In genomic region chr3:45994661-45995369, GRCh38 we compare ENCODE assay signal across 9 cellular contexts. TPM values are rescaled to one million over a fixed set of nuclear protein-coding genes. Genes with fewer than 3 reads are reported as not detected.
A peak's percentile ranks its signal among the peaks of the same experiment; 100 is the strongest.
DNase-seq lines count a peak whose midpoint lies in the region; ATAC-seq and TF ChIP-seq lines count a peak whose summit lies in the region.
"Had no signal": no experiment of that assay in that cellular context is flagged by ENCODE, and none has a peak within 500 bp of the region (broad histone marks: within the 10 kb centered on the region; RNA-seq: fewer than 3 reads in every experiment).

No MANE protein-coding gene starts in this region.

- peak overlapping the region; percentile 63 for H3K27ac Mint-ChIP-seq in Caco-2 (ENCODE audit: unreplicated experiment)

- H3K4me3 ChIP-seq in Caco-2 (ENCODE audit: low read depth, low read length) = peak overlapping the region; percentile 87
- peak overlapping the region; percentile 78 for H3K4me3 ChIP-seq in MM.1S (ENCODE audit: low read length)
- peak overlapping the region; percentile 85 for H3K4me3 ChIP-seq in fibroblast of mammary gland (ENCODE audit: control insufficient read depth, low read depth, low read length)
- H3K4me3 ChIP-seq in neuron (ENCODE audit: low read length) = peak overlapping the region; percentile 84
- H3K4me3 ChIP-seq in aorta (ENCODE audit: low read length in 2 of 2) = peak overlapping the region; percentile 77 to 92

- WGBS in aorta, 2 donors = 2% methylated on average over 20 of the region's 20 CpGs

- H3K9me2 ChIP-seq in MM.1S (replicated peaks; ENCODE audit: insufficient read depth, low read length) = no peaks in the 10 kb centered on the region

- H3K36me3 ChIP-seq in Caco-2 (ENCODE audit: control insufficient read depth, insufficient read depth, low read length) = no peaks in the 10 kb centered on the region
- no peaks in the 10 kb centered on the region for H3K36me3 ChIP-seq in MM.1S (replicated peaks; ENCODE audit: insufficient read depth, low read length)
- H3K36me3 ChIP-seq in neuron (ENCODE audit: insufficient read depth, low read length) = no peaks in the 10 kb centered on the region
- H3K36me3 ChIP-seq in aorta (ENCODE audit: control insufficient read depth in 1 of 2, insufficient read depth in 2 of 2, low read length in 1 of 2) = no peaks in the 10 kb centered on the region

- 0 out of 2 replicates have a peak, but pooled peaks cover 5% of the 10 kb centered on the region for H3K4me1 ChIP-seq in Caco-2
- H3K4me1 ChIP-seq in MM.1S (ENCODE audit: low read length) = peaks cover 15% of the 10 kb centered on the region
- H3K4me1 ChIP-seq in neuron (ENCODE audit: insufficient read depth, low read length) = peaks cover 10% of the 10 kb centered on the region
- H3K4me1 ChIP-seq in aorta (ENCODE audit: control insufficient read depth in 1 of 2, insufficient read depth in 2 of 2, low read length in 2 of 2) = peaks cover 1 to 9% of the 10 kb centered on the region in 2 donors

- peak overlapping the region; percentile 80 for H3K4me3 Mint-ChIP-seq in Caco-2 (ENCODE audit: unreplicated experiment)

- H3K4me1 Mint-ChIP-seq in Caco-2 (ENCODE audit: low read depth, unreplicated experiment) = peaks cover 7% of the 10 kb centered on the region

- POLR2A ChIA-PET in Caco-2 (lab: Charles Lee) = no interaction called here

- TF ChIP-seq CTCF in Caco-2 (IDR thresholded peaks at IDR 0.05; ENCODE audit: insufficient read depth in 1 of 2, low read depth in 1 of 2, low read length in 1 of 2, severe bottlenecking in 1 of 2, unreplicated experiment in 1 of 2) (no peak), MM.1S (IDR thresholded peaks at IDR 0.05; ENCODE audit: low read length) (no peak), fibroblast of mammary gland (conservative IDR thresholded peaks at IDR 0.05; ENCODE audit: control insufficient read depth, insufficient read depth, low read depth, low read length) (no peak)

- H3K36me3 Mint-ChIP-seq in Caco-2 (ENCODE audit: insufficient read depth, unreplicated experiment) = no peaks in the 10 kb centered on the region

- no peak overlapping the region; the same call in 1 of the 2 replicates for H3K27ac ChIP-seq in MM.1S (ENCODE audit: low read length)
- H3K27ac ChIP-seq in aorta (ENCODE audit: low read depth in 1 of 2, low read length in 2 of 2) = peak overlapping the region; percentile 80 to 94

- H3K9me3 ChIP-seq in Caco-2 (no peaks in the 10 kb centered on the region), MM.1S (replicated peaks; ENCODE audit: insufficient read depth, low read length) (no peaks in the 10 kb centered on the region), neuron (ENCODE audit: low read length) (no peaks in the 10 kb centered on the region), aorta (ENCODE audit: control insufficient read depth, low read length) (no peaks in the 10 kb centered on the region)

- peak overlapping the region; percentile 68 for H3K9ac ChIP-seq in MM.1S (ENCODE audit: low read length)

- H3K27me3 ChIP-seq in Caco-2 (replicated peaks; ENCODE audit: control insufficient read depth, insufficient read depth, low read length) (no peaks in the 10 kb centered on the region), MM.1S (replicated peaks; ENCODE audit: insufficient read depth, low read length) (no peaks in the 10 kb centered on the region), neuron (ENCODE audit: insufficient read depth, low read length) (peaks cover 8% of the 10 kb centered on the region), aorta (ENCODE audit: control insufficient read depth in 1 of 2, insufficient read depth in 2 of 2, low read length in 1 of 2) (no peaks in the 10 kb centered on the region)

- no peaks in the 10 kb centered on the region for H4K20me1 ChIP-seq in MM.1S (ENCODE audit: insufficient read depth, low read length)

- BruUV-seq in Caco-2 (replicated peaks; lab: Mats Ljungman, UMichigan) = no TSS peak

- H3K9me3 Mint-ChIP-seq in Caco-2 (ENCODE audit: unreplicated experiment) = no peaks in the 10 kb centered on the region

- intact Hi-C loops in Caco-2 (cut with micrococcal nuclease; ENCODE audit: unreplicated experiment) (loop anchor here (2.0 kb wide), 1 partner anchor 84 kb away; no protein-coding TSS in a partner anchor), aorta (cut with DNase I) (loop anchor here (2.0 to 5.0 kb wide), 3 partner anchors 48 to 388 kb away; no protein-coding TSS in a partner anchor)

- no peaks in the 10 kb centered on the region for H3F3A ChIP-seq in MM.1S (ENCODE audit: insufficient read depth, low read length)

- H3K4me2 ChIP-seq in MM.1S (ENCODE audit: low read depth, low read length) = peak overlapping the region; percentile 88

- peaks cover 5% of the 10 kb centered on the region for H3K27me3 Mint-ChIP-seq in Caco-2 (ENCODE audit: insufficient read depth, unreplicated experiment)

- ATAC-seq in GM21526 (IDR thresholded peaks at IDR 0.05; ENCODE audit: low FRiP score, unreplicated experiment) (peak; percentile 5), aorta (ENCODE audit: low FRiP score) (peak; percentile 73)

- H2AFZ ChIP-seq in MM.1S (ENCODE audit: low read length) (peak overlapping the region; percentile 99), neuron (ENCODE audit: low read depth, low read length) (peak overlapping the region; percentile 95)

- H3K79me2 ChIP-seq in MM.1S (ENCODE audit: low read length) = no peaks in the 10 kb centered on the region

- CTCF ChIA-PET in Caco-2 (lab: Charles Lee) = no interaction called here

- DNase-seq in Caco-2 (no peak), MM.1S (no peak), fibroblast of mammary gland (ENCODE audit: low read depth) (no peak), aorta (peak in 1 of 2 donors; percentile 58), NCI-H2196 treated with DMSO at 0.1 percent for 48 hours (lab: John Stamatoyannopoulos, UW; ENCODE audit: unreplicated experiment) (no peak)
- peak; percentile 72 for DNase-seq in activated CD8-positive, alpha-beta memory T cell treated with anti-CD3 and anti-CD28 coated beads, Interleukin-2, amount 50 U/mL, for 48 hours

RNA-seq across cellular contexts. Expression of gene FYCO1, which starts 0.8 kb away (rescaled TPM):
- 10.8 and 10.9 TPM in 2 replicates for total RNA-seq in Caco-2 (2022)
- 10 to 100 TPM; 75.5 to 91.8 TPM for total RNA-seq in aorta
- 10 to 100 TPM; 15.9 to 27.9 TPM for polyA plus RNA-seq in aorta

RNA-seq across cellular contexts. Expression of gene XCR1, which starts 32.5 kb away (rescaled TPM):
- total RNA-seq in Caco-2 (2022) (not detected in 2 replicates), aorta (under 1 TPM; 0.26 to 0.63 TPM)
- not detected for polyA plus RNA-seq in aorta
- total RNA-seq: SK-MEL-5 had no signal

RNA-seq across cellular contexts. Expression of gene CXCR6, which starts 51.6 kb away (rescaled TPM):
- total RNA-seq in Caco-2 (2022) (not detected in 2 replicates), aorta (1 to 10 TPM; 1.4 to 2.8 TPM)
- 1 to 10 TPM in 1 of 2 donors, not detected in 1; 2.9 TPM for polyA plus RNA-seq in aorta
- total RNA-seq: SK-MEL-5 had no signal
